ENCODE assay signal across 8 cellular contexts in genomic region chr21:44337941-44338895, GRCh38. TPM values are rescaled to one million over a fixed set of nuclear protein-coding genes. Genes with fewer than 3 reads are reported as not detected.
DNase-seq lines count a peak whose midpoint lies in the region; ATAC-seq and TF ChIP-seq lines count a peak whose summit lies in the region.

No MANE protein-coding gene starts in this region.

- peak overlapping the region; percentile 38 for H2AFZ ChIP-seq in hepatocyte

- H3K36me3 ChIP-seq in CD4-positive, alpha-beta memory T cell (ENCODE audit: insufficient read depth, low read length) = peaks cover 5% of the 10 kb centered on the region
- no peaks in the 10 kb centered on the region for H3K36me3 ChIP-seq in hepatocyte (replicated peaks; ENCODE audit: insufficient read depth, low read depth)

- CTCF ChIA-PET in CD4-positive, alpha-beta memory T cell (lab: Charles Lee; ENCODE audit: partially characterized antibody) = interaction anchor here (0.9 kb wide), 1 partner anchor 35 kb away, joined by 3 read pairs; no protein-coding TSS in a partner anchor

- intact Hi-C loops in CD4-positive, alpha-beta memory T cell (cut with micrococcal nuclease) = loop anchor here (5.0 to 10.0 kb wide), 2 partner anchors 477 to 1366 kb away; partner anchors contain the start of genes PKNOX1 and SUMO3

- H3K27ac ChIP-seq in CD4-positive, alpha-beta memory T cell (ENCODE audit: low read depth, low read length) = peak overlapping the region; percentile 29
- H3K27ac ChIP-seq in hepatocyte = peak overlapping the region; percentile 92

- peak overlapping the region; percentile 45 to 83 (median 64) for H3K4me3 Mint-ChIP-seq in CD4-positive, alpha-beta memory T cell
- peak overlapping the region; percentile 83 to 89 (median 86) for H3K4me3 Mint-ChIP-seq in brain

- H3K27me3 Mint-ChIP-seq in CD4-positive, alpha-beta memory T cell = peaks cover 0 to 1% of the 10 kb centered on the region in 2 donors
- peaks cover 7% of the 10 kb centered on the region for H3K27me3 Mint-ChIP-seq in brain

- H3K9me2 ChIP-seq in hepatocyte (replicated peaks; ENCODE audit: insufficient read depth) = no peaks in the 10 kb centered on the region

- H3K79me2 ChIP-seq in hepatocyte = no peaks in the 10 kb centered on the region

- H3K27me3 ChIP-seq in CD4-positive, alpha-beta memory T cell (ENCODE audit: insufficient read depth, low read length) = no peaks in the 10 kb centered on the region
- H3K27me3 ChIP-seq in hepatocyte = no peaks in the 10 kb centered on the region

- peak; percentile 13 for ATAC-seq in HG03064 (IDR thresholded peaks at IDR 0.05; ENCODE audit: low read depth, unreplicated experiment)
- ATAC-seq in GM21528 (IDR thresholded peaks at IDR 0.05; ENCODE audit: low FRiP score, unreplicated experiment) = no peak

- H3K9me3 Mint-ChIP-seq in CD4-positive, alpha-beta memory T cell = peaks cover 0 to 11% (median 0%) of the 10 kb centered on the region in 8 donors
- H3K9me3 Mint-ChIP-seq in brain = no peaks in the 10 kb centered on the region

- H3K4me3 ChIP-seq in CD4-positive, alpha-beta memory T cell (ENCODE audit: low read length in 2 of 2) = no peak overlapping the region
- H3K4me3 ChIP-seq in hepatocyte = peak overlapping the region; percentile 54

- peak; percentile 38 to 67 (median 49) for DNase-seq in CD4-positive, alpha-beta memory T cell
- DNase-seq in OCI-M1 (lab: John Stamatoyannopoulos, UW) = peak; percentile 66
- DNase-seq in hepatocyte (ENCODE audit: low spot score) = peak; percentile 86
- DNase-seq in pulmonary artery endothelial cell (ENCODE audit: low read depth, low spot score) = peak; percentile 13
- no peak for DNase-seq in NCI-H2029 treated with DMSO at 0.1 percent for 48 hours (lab: John Stamatoyannopoulos, UW)

- POLR2A ChIA-PET in CD4-positive, alpha-beta memory T cell (lab: Charles Lee; ENCODE audit: partially characterized antibody) = interaction anchor here (0.6 to 2.5 kb wide), 24 partner anchors 8 to 1445 kb away, joined by 3 to 10 read pairs (median 4); partner anchors contain the start of genes ADARB1, NDUFV3, PKNOX1 and PTTG1IP

- H3K4me2 ChIP-seq in hepatocyte = peak overlapping the region; percentile 94

- TF ChIP-seq CTCF in brain (conservative IDR thresholded peaks at IDR 0.05) = peak; percentile 40 to 41
- peak; percentile 45 for TF ChIP-seq CTCF in hepatocyte (IDR thresholded peaks at IDR 0.05; ENCODE audit: poor library complexity)

- no peaks in the 10 kb centered on the region for H4K20me1 ChIP-seq in hepatocyte (ENCODE audit: insufficient read depth, poor library complexity, severe bottlenecking)

- WGBS in hepatocyte (ENCODE audit: low lambda C conversion rate, missing lambda C conversion rate) = 17% methylated on average over 17 of the region's 47 CpGs

- peaks cover 0 to 23% of the 10 kb centered on the region in 2 donors for H3K36me3 Mint-ChIP-seq in CD4-positive, alpha-beta memory T cell
- H3K36me3 Mint-ChIP-seq in brain = no peaks in the 10 kb centered on the region

- H3K27ac Mint-ChIP-seq in CD4-positive, alpha-beta memory T cell = peak overlapping the region; percentile 76 to 99 (median 92)
- peak overlapping the region; percentile 76 to 95 (median 86) for H3K27ac Mint-ChIP-seq in brain

- H3K9me3 ChIP-seq in CD4-positive, alpha-beta memory T cell (ENCODE audit: control insufficient read depth in 1 of 2, low read length in 2 of 2) = no peaks in the 10 kb centered on the region
- no peaks in the 10 kb centered on the region for H3K9me3 ChIP-seq in hepatocyte (ENCODE audit: low read depth)

- peaks cover 15% of the 10 kb centered on the region for H3K4me1 ChIP-seq in CD4-positive, alpha-beta memory T cell (ENCODE audit: insufficient read depth, low read length)
- H3K4me1 ChIP-seq in hepatocyte (ENCODE audit: insufficient read depth) = peaks cover 24% of the 10 kb centered on the region

- peaks cover 12 to 37% (median 18%) of the 10 kb centered on the region in 4 donors for H3K4me1 Mint-ChIP-seq in CD4-positive, alpha-beta memory T cell
- peaks cover 35% of the 10 kb centered on the region for H3K4me1 Mint-ChIP-seq in brain

RNA-seq across cellular contexts. Expression of gene CFAP410, which starts 1.0 kb away (rescaled TPM):
- 10 to 100 TPM; 51.7 to 55.2 TPM for total RNA-seq in CD4-positive, alpha-beta memory T cell
- polyA plus RNA-seq in CD4-positive, alpha-beta memory T cell = 10 to 100 TPM; 20.1 to 32.4 TPM
- polyA plus RNA-seq in brain (ENCODE audit: insufficient read depth, low read depth, low replicate concordance) (38.3 TPM), hepatocyte (33.6 and 40.4 TPM in 2 replicates)
- total RNA-seq in hepatocyte (17.1 and 20.3 TPM in 2 replicates), pulmonary artery endothelial cell (3.5 and 9.6 TPM in 2 replicates)

RNA-seq across cellular contexts. Expression of gene TRPM2, which starts 15.2 kb away (rescaled TPM):
- total RNA-seq in CD4-positive, alpha-beta memory T cell = 1 to 10 TPM; 1.3 to 1.7 TPM
- under 1 TPM in 1 of 2 donors, not detected in 1; 0.37 TPM for polyA plus RNA-seq in CD4-positive, alpha-beta memory T cell
- polyA plus RNA-seq in brain (ENCODE audit: insufficient read depth, low read depth, low replicate concordance) (8.1 TPM), hepatocyte (0.25 TPM in 1 of 2 replicates, not detected in the other)
- total RNA-seq in hepatocyte (0.24 and 0.50 TPM in 2 replicates), pulmonary artery endothelial cell (not detected in 2 replicates)

RNA-seq across cellular contexts. Expression of gene PFKL, which starts 38.4 kb away (rescaled TPM):
- 100 to 1,000 TPM; 143 to 145 TPM for total RNA-seq in CD4-positive, alpha-beta memory T cell
- 100 to 1,000 TPM; 132 to 134 TPM for polyA plus RNA-seq in CD4-positive, alpha-beta memory T cell
- polyA plus RNA-seq in brain (ENCODE audit: insufficient read depth, low read depth, low replicate concordance) (149 TPM), hepatocyte (191 and 205 TPM in 2 replicates)
- total RNA-seq in hepatocyte (115 and 140 TPM in 2 replicates), pulmonary artery endothelial cell (205 and 317 TPM in 2 replicates)

RNA-seq across cellular contexts. Expression of gene AIRE, which starts 52.5 kb away (rescaled TPM):
- total RNA-seq in CD4-positive, alpha-beta memory T cell = not detected
- 1 to 10 TPM in 1 of 2 donors, under 1 TPM in 1; 0.32 to 2.3 TPM for polyA plus RNA-seq in CD4-positive, alpha-beta memory T cell
- polyA plus RNA-seq in brain (ENCODE audit: insufficient read depth, low read depth, low replicate concordance) (not detected), hepatocyte (0.32 and 0.42 TPM in 2 replicates)
- total RNA-seq in hepatocyte (1.00 and 1.3 TPM in 2 replicates), pulmonary artery endothelial cell (under 0.01 TPM in 1 of 2 replicates, not detected in the other)
